Comparison of ENCODE assay signal across 16 cellular contexts in the genomic region with DNA sequence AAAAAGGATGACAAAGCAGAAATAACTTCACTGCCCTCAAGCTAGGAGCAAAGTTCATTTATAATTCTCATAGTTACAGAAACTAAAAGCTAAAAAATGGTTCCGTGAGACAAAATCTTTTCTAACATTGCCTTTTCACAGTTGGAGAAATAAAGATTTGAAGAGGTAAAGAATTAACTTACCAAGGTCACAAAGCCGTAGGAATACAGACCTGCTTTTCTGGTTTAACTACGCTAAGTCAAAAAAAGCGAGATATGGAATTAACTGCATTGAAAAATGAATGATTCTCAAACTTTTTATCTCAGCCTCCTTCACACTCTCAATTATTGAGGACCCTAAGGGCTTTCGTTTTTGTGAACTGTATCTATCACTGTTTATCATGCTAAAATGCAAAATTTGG.
DNase-seq lines count a peak whose midpoint lies in the region; TF ChIP-seq lines count a peak whose summit lies in the region.
"Had no signal": no experiment of that assay in that cellular context is flagged by ENCODE, and none has a peak within 500 bp of the region (broad histone marks: within the 10 kb centered on the region; RNA-seq: fewer than 3 reads in every experiment).

No MANE protein-coding gene starts in this region.

- peak overlapping the region; percentile 70; the same call in 1 of the 2 replicates for H3K9ac ChIP-seq in GM23248
- H3K9ac ChIP-seq in neural progenitor cell, result no peak overlapping the region

- no peaks in the 10 kb centered on the region for H3K79me2 ChIP-seq in GM23248 (ENCODE audit: insufficient read depth)
- H3K79me2 ChIP-seq in PC-9 (ENCODE audit: low read depth), result no peaks in the 10 kb centered on the region
- H3K79me2 ChIP-seq in neural progenitor cell (ENCODE audit: low read depth), result no peaks in the 10 kb centered on the region
- H3K79me2 ChIP-seq in hepatocyte, result no peaks in the 10 kb centered on the region

- TF ChIP-seq CTCF in PC-9 (conservative IDR thresholded peaks at IDR 0.05) (no peak), endothelial cell (IDR thresholded peaks at IDR 0.05; ENCODE audit: unreplicated experiment) (no peak), neural progenitor cell (IDR thresholded peaks at IDR 0.05) (no peak), hepatocyte (IDR thresholded peaks at IDR 0.05; ENCODE audit: poor library complexity) (no peak)

- peak overlapping the region; percentile 78 for H3K4me2 ChIP-seq in GM23248 (ENCODE audit: unreplicated experiment)
- no peak overlapping the region for H3K4me2 ChIP-seq in PC-9
- H3K4me2 ChIP-seq in neural progenitor cell, result no peak overlapping the region
- no peak overlapping the region for H3K4me2 ChIP-seq in hepatocyte

- CTCF ChIA-PET in PC-9 (lab: Charles Lee), result no interaction called here

- H3K4me3 Mint-ChIP-seq in endothelial cell (ENCODE audit: unreplicated experiment) (peak overlapping the region; percentile 3), neural progenitor cell (no peak overlapping the region)
- H3K4me3 Mint-ChIP-seq: HFFc6 had no signal

- H3K27ac ChIP-seq in GM23248, result peak overlapping the region; percentile 33; the same call in 1 of the 2 replicates
- H3K27ac ChIP-seq in PC-9, result no peak overlapping the region
- H3K27ac ChIP-seq in neural progenitor cell, result no peak overlapping the region
- no peak overlapping the region for H3K27ac ChIP-seq in hepatocyte

- H3K36me3 Mint-ChIP-seq in endothelial cell (ENCODE audit: low read depth, unreplicated experiment) (no peaks in the 10 kb centered on the region), neural progenitor cell (no peaks in the 10 kb centered on the region)
- H3K36me3 Mint-ChIP-seq: CD4-positive, alpha-beta memory T cell had no signal

- POLR2A ChIA-PET in PC-9 (lab: Charles Lee; ENCODE audit: unreplicated experiment), result no interaction called here

- no peaks in the 10 kb centered on the region for H3K27me3 Mint-ChIP-seq in endothelial cell (ENCODE audit: unreplicated experiment)
- H3K27me3 Mint-ChIP-seq in neural progenitor cell (ENCODE audit: insufficient read depth, low read depth), result peaks cover 6% of the 10 kb centered on the region

- H3K36me3 ChIP-seq in GM23248 (ENCODE audit: low read depth), result no peaks in the 10 kb centered on the region
- no peaks in the 10 kb centered on the region for H3K36me3 ChIP-seq in PC-9 (ENCODE audit: low read depth)
- no peaks in the 10 kb centered on the region for H3K36me3 ChIP-seq in neural progenitor cell
- H3K36me3 ChIP-seq in hepatocyte (replicated peaks; ENCODE audit: insufficient read depth, low read depth), result no peaks in the 10 kb centered on the region

- no peaks in the 10 kb centered on the region for H3K9me2 ChIP-seq in GM23248 (ENCODE audit: insufficient read depth)
- no peaks in the 10 kb centered on the region for H3K9me2 ChIP-seq in PC-9 (ENCODE audit: insufficient read depth)
- H3K9me2 ChIP-seq in hepatocyte (replicated peaks; ENCODE audit: insufficient read depth), result no peaks in the 10 kb centered on the region

- H2AFZ ChIP-seq in GM23248 (peak overlapping the region; percentile 91; the same call in 1 of the 2 replicates), PC-9 (0 out of 2 replicates have a peak overlapping the region, but pooled peaks have one; percentile 62), neural progenitor cell (replicated peaks) (peak overlapping the region; percentile 57), hepatocyte (no peak overlapping the region)

- H3F3A ChIP-seq in GM23248 (ENCODE audit: insufficient read depth), result peaks cover 8% of the 10 kb centered on the region; the same call in 1 of the 2 replicates
- H3F3A ChIP-seq in PC-9 (ENCODE audit: insufficient read depth, low read depth), result no peaks in the 10 kb centered on the region
- H3F3A ChIP-seq in neural progenitor cell (ENCODE audit: low read depth), result no peaks in the 10 kb centered on the region

- no peaks in the 10 kb centered on the region for H3K9me3 Mint-ChIP-seq in endothelial cell (ENCODE audit: unreplicated experiment)
- peaks cover 6% of the 10 kb centered on the region for H3K9me3 Mint-ChIP-seq in neural progenitor cell

- peaks cover 23% of the 10 kb centered on the region; the same call in 1 of the 2 replicates for H3K4me1 ChIP-seq in GM23248 (ENCODE audit: insufficient read depth)
- H3K4me1 ChIP-seq in PC-9 (replicated peaks; ENCODE audit: insufficient read depth), result no peaks in the 10 kb centered on the region
- no peaks in the 10 kb centered on the region for H3K4me1 ChIP-seq in neural progenitor cell
- no peaks in the 10 kb centered on the region for H3K4me1 ChIP-seq in hepatocyte (ENCODE audit: insufficient read depth)

- H3K4me3 ChIP-seq in GM23248 (no peak overlapping the region), PC-9 (no peak overlapping the region), neural progenitor cell (no peak overlapping the region), hepatocyte (no peak overlapping the region)
- H3K4me3 ChIP-seq: GM12878 had no signal

- no peaks in the 10 kb centered on the region for H3K27me3 ChIP-seq in GM23248 (replicated peaks; ENCODE audit: insufficient read depth)
- no peaks in the 10 kb centered on the region for H3K27me3 ChIP-seq in PC-9 (ENCODE audit: insufficient read depth, low read depth)
- H3K27me3 ChIP-seq in neural progenitor cell, result no peaks in the 10 kb centered on the region
- H3K27me3 ChIP-seq in hepatocyte, result no peaks in the 10 kb centered on the region

- 92% methylated on average over 5 of the region's 5 CpGs for WGBS in GM23248 (ENCODE audit: low coverage in 1 of 2, low lambda C conversion rate in 2 of 2, missing lambda C conversion rate in 2 of 2), 2 experiments
- WGBS in hepatocyte (ENCODE audit: low lambda C conversion rate, missing lambda C conversion rate), result 81% methylated on average over 5 of the region's 5 CpGs

- no TSS peak for BruUV-seq in PC-9 (replicated peaks; lab: Mats Ljungman, UMichigan)

- DNase-seq in GM23248 (no peak), PC-9 (no peak), endothelial cell (ENCODE audit: low spot score) (no peak), neural progenitor cell (ENCODE audit: low spot score) (no peak), medulla oblongata (ENCODE audit: extremely low spot score) (no peak), hepatocyte (ENCODE audit: low spot score) (no peak), GM19238 (ENCODE audit: insufficient read length, low spot score) (no peak)
- DNase-seq: Calu3; CD4-positive, alpha-beta memory T cell; DND-41; HFFc6; NCI-H1048; NCI-H2081 treated with DMSO at 0.1 percent for 48 hours; NCI-H524 treated with DMSO at 0.1 percent for 48 hours; Right ventricle myocardium superior had no signal

- H4K20me1 ChIP-seq in GM23248 (ENCODE audit: insufficient read depth) (no peaks in the 10 kb centered on the region), PC-9 (ENCODE audit: insufficient read depth) (no peaks in the 10 kb centered on the region), neural progenitor cell (ENCODE audit: low read depth) (no peaks in the 10 kb centered on the region), hepatocyte (ENCODE audit: insufficient read depth, poor library complexity, severe bottlenecking) (no peaks in the 10 kb centered on the region)

- H3K4me1 Mint-ChIP-seq in endothelial cell (ENCODE audit: unreplicated experiment) (peaks cover 6% of the 10 kb centered on the region), neural progenitor cell (peaks cover 27% of the 10 kb centered on the region)

- intact Hi-C loops in PC-9 (cut with micrococcal nuclease; ENCODE audit: unreplicated experiment), result no loop called here

- H3K27ac Mint-ChIP-seq in endothelial cell (ENCODE audit: unreplicated experiment) (no peak overlapping the region), neural progenitor cell (no peak overlapping the region)
- H3K27ac Mint-ChIP-seq: CD4-positive, alpha-beta memory T cell; HFFc6 had no signal

- H3K9me3 ChIP-seq in GM23248 (ENCODE audit: low read depth) (no peaks in the 10 kb centered on the region), PC-9 (ENCODE audit: insufficient read depth, low read depth) (no peaks in the 10 kb centered on the region), neural progenitor cell (ENCODE audit: low read depth) (no peaks in the 10 kb centered on the region), hepatocyte (ENCODE audit: low read depth) (no peaks in the 10 kb centered on the region)

- in situ Hi-C loops in GM23248 (cut with MboI), result no loop called here
